In the genomic region with DNA sequence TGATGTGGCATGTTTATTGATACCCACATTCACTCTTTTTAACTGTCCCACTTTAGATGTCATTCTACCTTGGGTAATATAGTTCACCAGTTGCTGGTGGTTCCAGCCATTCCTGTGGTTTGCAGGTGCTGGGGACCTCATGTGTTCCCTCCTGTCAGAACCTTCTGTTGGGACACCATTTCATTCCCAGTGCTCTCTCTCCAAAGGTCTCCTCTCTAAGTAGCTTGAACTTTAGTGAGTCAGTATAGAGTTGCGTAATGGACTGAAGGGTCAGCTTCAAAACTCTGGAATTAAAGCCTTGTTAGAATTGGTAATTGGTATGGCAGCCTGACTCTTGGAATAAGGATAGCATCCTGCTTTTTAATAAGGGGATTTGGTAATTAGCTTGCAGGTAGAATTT, we compare ENCODE assay signal across 18 cellular contexts.
DNase-seq lines count a peak whose midpoint lies in the region; ATAC-seq and TF ChIP-seq lines count a peak whose summit lies in the region.
"Had no signal": no experiment of that assay in that cellular context is flagged by ENCODE, and none has a peak within 500 bp of the region (broad histone marks: within the 10 kb centered on the region; RNA-seq: fewer than 3 reads in every experiment).

No MANE protein-coding gene starts in this region.

- no peaks in the 10 kb centered on the region for H3K4me1 ChIP-seq in left lung
- H3K4me1 ChIP-seq in ascending aorta: no peaks in the 10 kb centered on the region

- TF ChIP-seq CTCF in cardiac fibroblast (IDR thresholded peaks at IDR 0.05; ENCODE audit: low read depth, low read length): no peak
- no peak for TF ChIP-seq CTCF in left lung (IDR thresholded peaks at IDR 0.05)
- no peak for TF ChIP-seq CTCF in ascending aorta (IDR thresholded peaks at IDR 0.05)

- H3K27me3 ChIP-seq in left lung (no peaks in the 10 kb centered on the region), ascending aorta (no peaks in the 10 kb centered on the region)
- H3K27me3 ChIP-seq: right atrium auricular region, transverse colon had no signal

- H3K4me3 Mint-ChIP-seq in activated naive CD4-positive, alpha-beta T cell treated with anti-CD3 and anti-CD28 coated beads, Interleukin-2, amount 10 ng/mL, durations not matched to agents 7 days and 5 days: no peak overlapping the region
- H3K4me3 Mint-ChIP-seq: nephron had no signal

- peak; percentile 55 for ATAC-seq in left lung
- ATAC-seq in GM19395 (IDR thresholded peaks at IDR 0.05; ENCODE audit: unreplicated experiment): no peak
- ATAC-seq in HG03280 (IDR thresholded peaks at IDR 0.05; ENCODE audit: unreplicated experiment): no peak
- ATAC-seq: esophagus mucosa had no signal

- H3K4me3 ChIP-seq in cardiac fibroblast (replicated peaks in 1 of 2; ENCODE audit: low read depth in 2 of 2, low read length in 2 of 2) (no peak overlapping the region), left lung (no peak overlapping the region), ascending aorta (no peak overlapping the region)
- H3K4me3 ChIP-seq: coronary artery, lung, right atrium auricular region, transverse colon had no signal

- no peak for TF ChIP-seq RAD21 in Ishikawa (IDR thresholded peaks at IDR 0.05; ENCODE audit: low read depth)

- DNase-seq in AG20443 (ENCODE audit: low spot score) (peak; percentile 44), cardiac fibroblast (ENCODE audit: low read depth in 2 of 2) (peak; percentile 62 to 63), left lung (no peak), ascending aorta (ENCODE audit: low spot score in 2 of 2) (no peak)
- DNase-seq in activated naive CD4-positive, alpha-beta T cell treated with anti-CD3 and anti-CD28 coated beads, Interleukin-2, amount 10 ng/mL, durations not matched to agents 7 days and 5 days: no peak
- DNase-seq: amniotic stem cell; NCI-H1417 treated with DMSO at 0.1 percent for 48 hours; NCI-H446; stimulated activated CD4-positive, alpha-beta T cell treated with anti-CD3 and anti-CD28 coated beads, Interleukin-2, amount 100 ng/mL, for 48 hours; transverse colon had no signal

- peaks cover 2% of the 10 kb centered on the region for H3K9me3 Mint-ChIP-seq in activated naive CD4-positive, alpha-beta T cell treated with anti-CD3 and anti-CD28 coated beads, Interleukin-2, amount 10 ng/mL, durations not matched to agents 7 days and 5 days
- H3K9me3 Mint-ChIP-seq: nephron had no signal

- intact Hi-C loops in left lung (cut with DNase I): no loop called here
- intact Hi-C loops in ascending aorta (cut with DNase I): no loop called here

- no peaks in the 10 kb centered on the region for H3K36me3 ChIP-seq in left lung
- H3K36me3 ChIP-seq in ascending aorta: no peaks in the 10 kb centered on the region
- H3K36me3 ChIP-seq: right atrium auricular region, transverse colon had no signal

- no peak for TF ChIP-seq EP300 in Ishikawa (IDR thresholded peaks at IDR 0.05; ENCODE audit: borderline replicate concordance)

- H3K27ac Mint-ChIP-seq in activated naive CD4-positive, alpha-beta T cell treated with anti-CD3 and anti-CD28 coated beads, Interleukin-2, amount 10 ng/mL, durations not matched to agents 7 days and 5 days: no peak overlapping the region
- H3K27ac Mint-ChIP-seq: nephron had no signal

- H3K9me3 ChIP-seq in left lung (no peaks in the 10 kb centered on the region), ascending aorta (no peaks in the 10 kb centered on the region)
- H3K9me3 ChIP-seq: right atrium auricular region, transverse colon had no signal

- H3K27ac ChIP-seq in left lung (no peak overlapping the region), ascending aorta (no peak overlapping the region)
- H3K27ac ChIP-seq: coronary artery, right atrium auricular region, transverse colon had no signal

- peaks cover 24% of the 10 kb centered on the region for H3K4me1 Mint-ChIP-seq in activated naive CD4-positive, alpha-beta T cell treated with anti-CD3 and anti-CD28 coated beads, Interleukin-2, amount 10 ng/mL, durations not matched to agents 7 days and 5 days

- CTCF ChIA-PET in activated naive CD4-positive, alpha-beta T cell treated with anti-CD3 and anti-CD28 coated beads, Interleukin-2, amount 10 ng/mL, durations not matched to agents 7 days and 5 days (lab: Charles Lee): no interaction called here

- H3K27me3 Mint-ChIP-seq in activated naive CD4-positive, alpha-beta T cell treated with anti-CD3 and anti-CD28 coated beads, Interleukin-2, amount 10 ng/mL, durations not matched to agents 7 days and 5 days: no peaks in the 10 kb centered on the region

- peaks cover 10% of the 10 kb centered on the region for H3K36me3 Mint-ChIP-seq in activated naive CD4-positive, alpha-beta T cell treated with anti-CD3 and anti-CD28 coated beads, Interleukin-2, amount 10 ng/mL, durations not matched to agents 7 days and 5 days

TF ChIP-seq in Ishikawa, 13 proteins besides CTCF, POLR2A, EP300 and RAD21:
- TF ChIP-seq EGR1 (IDR thresholded peaks at IDR 0.05) (no peak), CEBPB (IDR thresholded peaks at IDR 0.05) (peak; percentile 21; the same call in 1 of the 2 replicates), TEAD4 (IDR thresholded peaks at IDR 0.05) (no peak), TCF12 (IDR thresholded peaks at IDR 0.05; ENCODE audit: low read depth) (no peak), YY1 (IDR thresholded peaks at IDR 0.05; ENCODE audit: low read depth) (no peak), ZBTB7A (IDR thresholded peaks at IDR 0.05; ENCODE audit: low read depth) (no peak)
- TF ChIP-seq, protein P1, sequence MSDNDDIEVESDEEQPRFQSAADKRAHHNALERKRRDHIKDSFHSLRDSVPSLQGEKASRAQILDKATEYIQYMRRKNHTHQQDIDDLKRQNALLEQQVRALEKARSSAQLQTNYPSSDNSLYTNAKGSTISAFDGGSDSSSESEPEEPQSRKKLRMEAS (IDR thresholded peaks at IDR 0.05): no peak
- TF ChIP-seq, protein P2, sequence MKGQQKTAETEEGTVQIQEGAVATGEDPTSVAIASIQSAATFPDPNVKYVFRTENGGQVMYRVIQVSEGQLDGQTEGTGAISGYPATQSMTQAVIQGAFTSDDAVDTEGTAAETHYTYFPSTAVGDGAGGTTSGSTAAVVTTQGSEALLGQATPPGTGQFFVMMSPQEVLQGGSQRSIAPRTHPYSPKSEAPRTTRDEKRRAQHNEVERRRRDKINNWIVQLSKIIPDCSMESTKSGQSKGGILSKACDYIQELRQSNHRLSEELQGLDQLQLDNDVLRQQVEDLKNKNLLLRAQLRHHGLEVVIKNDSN (IDR thresholded peaks at IDR 0.05): no peak
- TF ChIP-seq, protein P3, sequence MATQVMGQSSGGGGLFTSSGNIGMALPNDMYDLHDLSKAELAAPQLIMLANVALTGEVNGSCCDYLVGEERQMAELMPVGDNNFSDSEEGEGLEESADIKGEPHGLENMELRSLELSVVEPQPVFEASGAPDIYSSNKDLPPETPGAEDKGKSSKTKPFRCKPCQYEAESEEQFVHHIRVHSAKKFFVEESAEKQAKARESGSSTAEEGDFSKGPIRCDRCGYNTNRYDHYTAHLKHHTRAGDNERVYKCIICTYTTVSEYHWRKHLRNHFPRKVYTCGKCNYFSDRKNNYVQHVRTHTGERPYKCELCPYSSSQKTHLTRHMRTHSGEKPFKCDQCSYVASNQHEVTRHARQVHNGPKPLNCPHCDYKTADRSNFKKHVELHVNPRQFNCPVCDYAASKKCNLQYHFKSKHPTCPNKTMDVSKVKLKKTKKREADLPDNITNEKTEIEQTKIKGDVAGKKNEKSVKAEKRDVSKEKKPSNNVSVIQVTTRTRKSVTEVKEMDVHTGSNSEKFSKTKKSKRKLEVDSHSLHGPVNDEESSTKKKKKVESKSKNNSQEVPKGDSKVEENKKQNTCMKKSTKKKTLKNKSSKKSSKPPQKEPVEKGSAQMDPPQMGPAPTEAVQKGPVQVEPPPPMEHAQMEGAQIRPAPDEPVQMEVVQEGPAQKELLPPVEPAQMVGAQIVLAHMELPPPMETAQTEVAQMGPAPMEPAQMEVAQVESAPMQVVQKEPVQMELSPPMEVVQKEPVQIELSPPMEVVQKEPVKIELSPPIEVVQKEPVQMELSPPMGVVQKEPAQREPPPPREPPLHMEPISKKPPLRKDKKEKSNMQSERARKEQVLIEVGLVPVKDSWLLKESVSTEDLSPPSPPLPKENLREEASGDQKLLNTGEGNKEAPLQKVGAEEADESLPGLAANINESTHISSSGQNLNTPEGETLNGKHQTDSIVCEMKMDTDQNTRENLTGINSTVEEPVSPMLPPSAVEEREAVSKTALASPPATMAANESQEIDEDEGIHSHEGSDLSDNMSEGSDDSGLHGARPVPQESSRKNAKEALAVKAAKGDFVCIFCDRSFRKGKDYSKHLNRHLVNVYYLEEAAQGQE (IDR thresholded peaks at IDR 0.05; ENCODE audit: low read depth): no peak

Comparison
In these comparisons a context has a peak if more than half of its experiments do, and no peak if none do; other contexts are left out.
1. DNase-seq: peak in AG20443 (single experiment) and cardiac fibroblast (2 of 2); none in left lung (0 of 2), activated naive CD4-positive, alpha-beta T cell treated with anti-CD3 and anti-CD28 coated beads, Interleukin-2, amount 10 ng/mL, durations not matched to agents 7 days and 5 days (single experiment) and ascending aorta (0 of 2).